17 cellular contexts compared by ENCODE assay signal in the genomic region with DNA sequence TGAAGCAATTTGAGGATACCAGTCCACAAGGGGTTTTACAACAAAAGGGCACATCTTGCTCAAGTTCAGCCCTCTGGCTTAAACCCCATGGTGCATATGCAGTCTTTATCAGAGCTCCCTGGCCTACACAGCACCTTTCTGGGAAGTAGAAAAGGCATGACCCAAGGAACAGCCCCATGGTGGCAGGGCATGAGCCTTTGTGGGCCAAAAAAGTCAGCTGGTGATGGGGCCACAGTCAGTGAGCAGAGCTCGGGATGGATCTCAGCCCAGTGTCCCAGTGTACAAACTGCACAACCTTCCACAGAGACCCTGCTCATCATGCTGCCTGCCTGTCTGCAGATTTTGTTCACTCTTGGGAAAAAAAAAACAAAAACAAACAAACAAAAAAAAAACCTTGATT.
"Had no signal": no experiment of that assay in that cellular context is flagged by ENCODE, and none has a peak within 500 bp of the region (broad histone marks: within the 10 kb centered on the region; RNA-seq: fewer than 3 reads in every experiment).

No MANE protein-coding gene starts in this region.

- H3K27ac ChIP-seq: RWPE1 had no signal

- DNase-seq: Karpas-422, KG1, MG63, NCI-H1092, NCI-H1417 treated with DMSO at 0.1 percent for 48 hours, NCI-H1694 treated with DMSO at 0.1 percent for 48 hours, NCI-H1930, NCI-H2081, NCI-H2227 treated with DMSO at 0.1 percent for 48 hours, NCI-H446, NCI-H510A, NCI-H524 treated with DMSO at 0.1 percent for 48 hours, NCI-H69, NCI-H774, SHP77, SK-N-SH had no signal
